In the genomic region with DNA sequence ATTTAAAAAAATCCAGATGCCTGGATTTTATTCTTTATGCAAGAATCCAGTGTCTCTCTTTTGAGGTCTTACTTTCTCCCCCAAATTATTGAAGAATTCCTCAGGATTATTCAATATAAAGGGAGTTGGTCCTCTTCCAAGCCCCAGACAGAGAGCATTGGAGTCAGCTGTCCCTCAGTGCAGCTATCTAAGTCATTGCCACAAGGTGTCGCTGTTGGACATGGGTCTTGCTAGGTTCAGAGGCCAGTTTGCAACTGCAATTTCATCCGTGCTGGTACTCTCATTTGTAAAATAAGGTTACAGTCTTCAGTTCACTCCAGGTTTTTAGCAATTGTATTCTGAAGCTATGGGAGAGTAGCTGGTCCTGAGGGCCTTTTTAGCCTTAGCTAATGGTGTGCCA, we compare ENCODE assay signal across 8 cellular contexts. TPM values are rescaled to one million over a fixed set of nuclear protein-coding genes. Genes with fewer than 3 reads are reported as not detected.
DNase-seq lines count a peak whose midpoint lies in the region; ATAC-seq and TF ChIP-seq lines count a peak whose summit lies in the region.

No MANE protein-coding gene starts in this region.

- WGBS in heart right ventricle, 2 donors, result 11 to 12% methylated on average over 2 of the region's 2 CpGs

- no peaks in the 10 kb centered on the region for H3K36me3 ChIP-seq in heart right ventricle

- H3K4me1 ChIP-seq in heart right ventricle, result no peaks in the 10 kb centered on the region

- intact Hi-C loops in heart right ventricle (cut with DNase I), result loop anchor here in 9 of 10 donors (2.0 to 10.0 kb wide), 7 partner anchors 237 to 561 kb away; no protein-coding TSS in a partner anchor

- peaks cover 0 to 7% (median 0%) of the 10 kb centered on the region in 7 donors for H3K27me3 ChIP-seq in heart right ventricle

- DNase-seq in DMS153 (lab: John Stamatoyannopoulos, UW) (peak; percentile 22), DMS153 treated with DMSO at 0.1 percent for 48 hours (lab: John Stamatoyannopoulos, UW; ENCODE audit: unreplicated experiment) (no peak), NCI-H146 (lab: John Stamatoyannopoulos, UW) (peak; percentile 56), heart right ventricle (peak in 1 of 2 donors; percentile 32), DMS79 treated with DMSO at 0.1 percent for 48 hours (lab: John Stamatoyannopoulos, UW) (no peak)
- peak; percentile 43 for DNase-seq in stimulated activated CD4-positive, alpha-beta T cell treated with anti-CD3 and anti-CD28 coated beads, Interleukin-1b, Interleukin-23, amount 100 ng/mL, for 48 hours

- H3K27ac ChIP-seq in heart right ventricle, result no peak overlapping the region

- TF ChIP-seq CTCF in WI38 (IDR thresholded peaks at IDR 0.05; ENCODE audit: low read depth, low read length) (0 out of 2 replicates have a peak, but pooled peaks have one; percentile 41), heart right ventricle (IDR thresholded peaks at IDR 0.05) (peak in 8 of 9 donors; percentile 34 to 67 (median 54))

- ATAC-seq in GM21529 (IDR thresholded peaks at IDR 0.05; ENCODE audit: unreplicated experiment), result peak; percentile 70
- ATAC-seq in heart right ventricle, result no peak

- H3K4me3 ChIP-seq in WI38 (ENCODE audit: low read depth, low read length) (no peak overlapping the region), heart right ventricle (no peak overlapping the region)

- peaks cover 0 to 30% (median 4%) of the 10 kb centered on the region in 11 donors for H3K9me3 ChIP-seq in heart right ventricle

RNA-seq across cellular contexts. Expression of a gene that starts 27.8 kb away (rescaled TPM):
- total RNA-seq in heart right ventricle, result 10 to 100 TPM in 9 of 10 donors, 1 to 10 TPM in 1; 6.1 to 60.5 (median 40.7) TPM
- polyA plus RNA-seq in heart right ventricle, result 10 to 100 TPM in 1 of 2 donors, 1 to 10 TPM in 1; 6.5 to 71.3 TPM

Comparison
In these comparisons a context has a peak if more than half of its experiments do, and no peak if none do; other contexts are left out.
1. DNase-seq: peak in DMS153 (single experiment), NCI-H146 (single experiment) and stimulated activated CD4-positive, alpha-beta T cell treated with anti-CD3 and anti-CD28 coated beads, Interleukin-1b, Interleukin-23, amount 100 ng/mL, for 48 hours (single experiment); none in DMS153 treated with DMSO at 0.1 percent for 48 hours (single experiment) and DMS79 treated with DMSO at 0.1 percent for 48 hours (single experiment).